ENCODE assay signal across 10 cellular contexts in the genomic region with DNA sequence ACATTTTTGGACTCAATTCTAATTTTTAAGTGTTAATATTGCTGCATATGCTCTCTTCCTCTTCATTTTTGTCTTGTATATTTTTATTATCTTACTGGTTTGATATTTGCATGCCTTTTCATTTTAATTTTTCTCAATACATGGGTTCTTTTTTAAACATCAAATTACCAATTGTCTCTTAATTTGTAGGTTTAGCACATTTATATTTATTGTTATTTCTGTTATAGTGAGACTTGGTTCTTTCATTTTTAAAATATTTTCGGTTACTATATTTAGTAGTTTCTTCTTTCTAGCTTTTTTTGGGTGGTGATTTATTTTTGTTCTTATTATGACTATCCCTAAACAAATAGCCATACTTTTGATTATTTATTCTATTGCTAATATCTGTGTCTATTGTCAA. TPM values are rescaled to one million over a fixed set of nuclear protein-coding genes. Genes with fewer than 3 reads are reported as not detected.
"Had no signal": no experiment of that assay in that cellular context is flagged by ENCODE, and none has a peak within 500 bp of the region (broad histone marks: within the 10 kb centered on the region; RNA-seq: fewer than 3 reads in every experiment).

No MANE protein-coding gene starts in this region.

- H3K27ac Mint-ChIP-seq: GM23338, H9, HFFc6 had no signal

- FAIRE-seq: H1, H54, HTR-8/SVneo had no signal

- H3K27ac ChIP-seq: HL-60 had no signal

- H2AFZ ChIP-seq: GM23338 had no signal

- H3K4me3 ChIP-seq: GM23338 had no signal

- H3K9me3 Mint-ChIP-seq: GM23338, H9 had no signal

- ATAC-seq: GM23338 had no signal

- H3K4me2 ChIP-seq: GM23338 had no signal

- H3K4me3 Mint-ChIP-seq: GM23338, H9, HFFc6 had no signal

- DNase-seq: H9, HCEC 1CT, HFFc6, IMR-90, KBM-7 had no signal

RNA-seq across cellular contexts. Expression of a gene that starts 19.4 kb away (rescaled TPM):
- total RNA-seq: HFFc6, IMR-90 had no signal
- polyA plus RNA-seq: IMR-90 had no signal
